9 cellular contexts compared by ENCODE assay signal in the genomic region with DNA sequence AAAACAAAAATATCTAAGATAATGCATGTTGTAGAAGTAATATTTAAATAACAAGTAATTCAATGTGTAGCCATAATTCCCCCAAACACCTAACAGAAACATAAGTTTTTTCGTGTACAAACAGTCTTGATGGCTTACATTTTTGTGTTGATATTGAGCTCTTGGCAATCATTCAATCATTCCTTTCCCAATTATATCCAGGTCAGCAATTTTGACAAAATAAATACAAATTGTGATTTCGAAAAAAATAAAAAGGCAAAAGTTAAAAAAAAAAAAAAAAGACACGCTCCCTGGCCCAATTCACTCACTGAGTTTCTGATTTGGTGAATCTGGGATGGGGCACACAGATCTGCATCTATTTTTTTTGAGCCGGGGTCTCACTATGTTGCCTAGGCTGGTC.
"Had no signal": no experiment of that assay in that cellular context is flagged by ENCODE, and none has a peak within 500 bp of the region (broad histone marks: within the 10 kb centered on the region; RNA-seq: fewer than 3 reads in every experiment).

No MANE protein-coding gene starts in this region.

- H3K27ac Mint-ChIP-seq: GM23338, H9 had no signal

- H3K27ac ChIP-seq: HL-60, KMS-11 had no signal

- DNase-seq: H9, HCEC 1CT, KBM-7 had no signal

- H2AFZ ChIP-seq: GM23338 had no signal

- FAIRE-seq: H1, H54, HepG2 had no signal

- H3K4me2 ChIP-seq: GM23338, KMS-11 had no signal

- ATAC-seq: GM23338, HepG2 had no signal

- H3K9ac ChIP-seq: KMS-11 had no signal

- H3K4me3 ChIP-seq: GM23338 had no signal

- H3K4me3 Mint-ChIP-seq: GM23338, H9 had no signal
